ENCODE assay signal across 23 cellular contexts in genomic region chr12:102093319-102093718, GRCh38. TPM values are rescaled to one million over a fixed set of nuclear protein-coding genes. Genes with fewer than 3 reads are reported as not detected.
DNase-seq lines count a peak whose midpoint lies in the region; FAIRE-seq and TF ChIP-seq lines count a peak whose summit lies in the region.
"Had no signal": no experiment of that assay in that cellular context is flagged by ENCODE, and none has a peak within 500 bp of the region (broad histone marks: within the 10 kb centered on the region; RNA-seq: fewer than 3 reads in every experiment).

No MANE protein-coding gene starts in this region.

- CTCF ChIA-PET in activated CD4-positive, alpha-beta memory T cell treated with anti-CD3 and anti-CD28 coated beads, Interleukin-2, amount 10 ng/mL, durations not matched to agents 7 days and 5 days (lab: Charles Lee), result interaction anchor here (0.9 kb wide), 1 partner anchor 391 kb away, joined by 4 read pairs; no protein-coding TSS in a partner anchor

- H3K9me3 ChIP-seq in GM23248 (ENCODE audit: low read depth) (no peaks in the 10 kb centered on the region), small intestine (ENCODE audit: control insufficient read depth, low read depth) (no peaks in the 10 kb centered on the region)
- H3K9me3 ChIP-seq: body of pancreas, colonic mucosa, ovary, right lobe of liver had no signal

- FAIRE-seq in small intestine (lab: Jason Lieb, UNC), result peak; percentile 53
- FAIRE-seq: keratinocyte had no signal

- H3K36me3 ChIP-seq in GM23248 (ENCODE audit: low read depth) (no peaks in the 10 kb centered on the region), small intestine (ENCODE audit: control insufficient read depth in 2 of 2, insufficient read depth in 2 of 2, low read length in 2 of 2) (peaks cover 0 to 2% of the 10 kb centered on the region in 2 donors)
- H3K36me3 ChIP-seq: colonic mucosa, ovary had no signal

- no peaks in the 10 kb centered on the region for H3K9me2 ChIP-seq in GM23248 (ENCODE audit: insufficient read depth)

- no peak for TF ChIP-seq CTCF in astrocyte of the spinal cord (IDR thresholded peaks at IDR 0.05; ENCODE audit: low read depth, low read length)
- TF ChIP-seq CTCF in glutamatergic neuron (IDR thresholded peaks at IDR 0.05; ENCODE audit: partially characterized antibody, unreplicated experiment), result peak; percentile 11

- no peaks in the 10 kb centered on the region for H4K20me1 ChIP-seq in GM23248 (ENCODE audit: insufficient read depth)

- H3K27ac ChIP-seq in GM23248 (peak overlapping the region; percentile 36), small intestine (ENCODE audit: low read depth in 1 of 2, low read length in 1 of 2) (no peak overlapping the region)
- H3K27ac ChIP-seq: body of pancreas, colonic mucosa, ovary, right lobe of liver had no signal

- DNase-seq in GM23248 (peak; percentile 53), astrocyte of the spinal cord (ENCODE audit: low read depth, low spot score) (peak; percentile 49), glutamatergic neuron (no peak), small intestine (no peak), NCI-H510A (lab: John Stamatoyannopoulos, UW) (no peak)
- no peak for DNase-seq in activated CD8-positive, alpha-beta memory T cell treated with anti-CD3 and anti-CD28 coated beads, Interleukin-2, amount 50 U/mL, for 4 hours
- DNase-seq in activated CD4-positive, alpha-beta memory T cell treated with anti-CD3 and anti-CD28 coated beads, Interleukin-2, amount 10 ng/mL, durations not matched to agents 7 days and 5 days, result no peak
- DNase-seq: activated CD8-positive, alpha-beta T cell treated with anti-CD3 and anti-CD28 coated beads, Interleukin-2, amount 10 ng/mL, durations not matched to agents 7 days and 5 days; activated naive CD4-positive, alpha-beta T cell treated with anti-CD3 and anti-CD28 coated beads, Interleukin-2, amount 10 ng/mL, durations not matched to agents 7 days and 5 days; activated T-cell treated with anti-CD3 and anti-CD28 coated beads, Interleukin-2, amount 50 U/mL, for 4 hours; body of pancreas; colonic mucosa; endodermal cell; H7; mammary epithelial cell; NCI-H1092 treated with DMSO at 0.1 percent for 48 hours; NCI-H2107; NCI-H510A treated with DMSO at 0.1 percent for 48 hours; ovary; right lobe of liver; RPMI8226; stimulated activated naive B cell treated with anti-CD40 and anti-IgM and Interleukin-4, amounts not matched to agents 10 μg/mL and 1 μg/mL and 100 μg/mL, for 72 hours had no signal

- no peak overlapping the region for H3K4me3 Mint-ChIP-seq in glutamatergic neuron (ENCODE audit: unreplicated experiment)
- H3K4me3 Mint-ChIP-seq in activated CD4-positive, alpha-beta memory T cell treated with anti-CD3 and anti-CD28 coated beads, Interleukin-2, amount 10 ng/mL, durations not matched to agents 7 days and 5 days, result no peak overlapping the region
- H3K4me3 Mint-ChIP-seq: activated CD8-positive, alpha-beta T cell treated with anti-CD3 and anti-CD28 coated beads, Interleukin-2, amount 10 ng/mL, durations not matched to agents 7 days and 5 days; activated naive CD4-positive, alpha-beta T cell treated with anti-CD3 and anti-CD28 coated beads, Interleukin-2, amount 10 ng/mL, durations not matched to agents 7 days and 5 days; activated T-cell treated with anti-CD3 and anti-CD28 coated beads, Interleukin-2, amount 50 U/mL, for 4 hours; endodermal cell; stimulated activated naive B cell treated with anti-CD40 and anti-IgM and Interleukin-4, amounts not matched to agents 10 μg/mL and 1 μg/mL and 100 μg/mL, for 72 hours had no signal

- in situ Hi-C loops in GM23248 (cut with MboI), result no loop called here
- in situ Hi-C loops in astrocyte of the spinal cord (cut with HindIII; ENCODE audit: low sequenced_read_pairs), result no loop called here

- H3F3A ChIP-seq in GM23248 (ENCODE audit: insufficient read depth), result peaks cover 15% of the 10 kb centered on the region

- no peaks in the 10 kb centered on the region for H3K9me3 Mint-ChIP-seq in glutamatergic neuron (ENCODE audit: unreplicated experiment)
- no peaks in the 10 kb centered on the region for H3K9me3 Mint-ChIP-seq in activated CD4-positive, alpha-beta memory T cell treated with anti-CD3 and anti-CD28 coated beads, Interleukin-2, amount 10 ng/mL, durations not matched to agents 7 days and 5 days
- H3K9me3 Mint-ChIP-seq: activated naive CD4-positive, alpha-beta T cell treated with anti-CD3 and anti-CD28 coated beads, Interleukin-2, amount 10 ng/mL, durations not matched to agents 7 days and 5 days; activated T-cell treated with anti-CD3 and anti-CD28 coated beads, Interleukin-2, amount 50 U/mL, for 4 hours; stimulated activated naive B cell treated with anti-CD40 and anti-IgM and Interleukin-4, amounts not matched to agents 10 μg/mL and 1 μg/mL and 100 μg/mL, for 72 hours had no signal

- H2AFZ ChIP-seq in GM23248, result peak overlapping the region; percentile 50; the same call in 1 of the 2 replicates

- H3K9ac ChIP-seq in GM23248, result no peak overlapping the region

- peaks cover 7% of the 10 kb centered on the region for H3K36me3 Mint-ChIP-seq in glutamatergic neuron (ENCODE audit: unreplicated experiment)
- H3K36me3 Mint-ChIP-seq in activated CD4-positive, alpha-beta memory T cell treated with anti-CD3 and anti-CD28 coated beads, Interleukin-2, amount 10 ng/mL, durations not matched to agents 7 days and 5 days (ENCODE audit: low read depth), result peaks cover 18% of the 10 kb centered on the region

- POLR2A ChIA-PET in activated CD4-positive, alpha-beta memory T cell treated with anti-CD3 and anti-CD28 coated beads, Interleukin-2, amount 10 ng/mL, durations not matched to agents 7 days and 5 days (lab: Charles Lee), result no interaction called here

- H3K27ac Mint-ChIP-seq in glutamatergic neuron (ENCODE audit: unreplicated experiment), result no peak overlapping the region
- no peak overlapping the region for H3K27ac Mint-ChIP-seq in activated CD4-positive, alpha-beta memory T cell treated with anti-CD3 and anti-CD28 coated beads, Interleukin-2, amount 10 ng/mL, durations not matched to agents 7 days and 5 days
- H3K27ac Mint-ChIP-seq: activated CD8-positive, alpha-beta T cell treated with anti-CD3 and anti-CD28 coated beads, Interleukin-2, amount 10 ng/mL, durations not matched to agents 7 days and 5 days; activated naive CD4-positive, alpha-beta T cell treated with anti-CD3 and anti-CD28 coated beads, Interleukin-2, amount 10 ng/mL, durations not matched to agents 7 days and 5 days; endodermal cell; stimulated activated naive B cell treated with anti-CD40 and anti-IgM and Interleukin-4, amounts not matched to agents 10 μg/mL and 1 μg/mL and 100 μg/mL, for 72 hours had no signal

- H3K27me3 ChIP-seq in GM23248 (replicated peaks; ENCODE audit: insufficient read depth), result no peaks in the 10 kb centered on the region
- no peaks in the 10 kb centered on the region for H3K27me3 ChIP-seq in small intestine (ENCODE audit: control insufficient read depth in 2 of 2, insufficient read depth in 2 of 2, low read length in 2 of 2)
- H3K27me3 ChIP-seq: body of pancreas, colonic mucosa, ovary, right lobe of liver had no signal

- H3K4me3 ChIP-seq in GM23248 (no peak overlapping the region), astrocyte of the spinal cord (ENCODE audit: low read depth, low read length) (no peak overlapping the region), small intestine (ENCODE audit: low read depth in 1 of 2, low read length in 2 of 2) (no peak overlapping the region)
- H3K4me3 ChIP-seq: body of pancreas, colonic mucosa, ovary, right lobe of liver had no signal

- H3K79me2 ChIP-seq in GM23248 (ENCODE audit: insufficient read depth), result no peaks in the 10 kb centered on the region

- H3K4me2 ChIP-seq in GM23248 (ENCODE audit: unreplicated experiment), result peak overlapping the region; percentile 15

- H3K4me1 ChIP-seq in GM23248 (ENCODE audit: insufficient read depth) (peaks cover 24% of the 10 kb centered on the region), small intestine (ENCODE audit: control insufficient read depth in 2 of 2, insufficient read depth in 1 of 2, low read depth in 1 of 2, low read length in 1 of 2) (no peaks in the 10 kb centered on the region)
- H3K4me1 ChIP-seq: body of pancreas, colonic mucosa, right lobe of liver had no signal

- H3K27me3 Mint-ChIP-seq in glutamatergic neuron (ENCODE audit: unreplicated experiment), result peaks cover 2% of the 10 kb centered on the region
- H3K27me3 Mint-ChIP-seq in activated CD4-positive, alpha-beta memory T cell treated with anti-CD3 and anti-CD28 coated beads, Interleukin-2, amount 10 ng/mL, durations not matched to agents 7 days and 5 days, result no peaks in the 10 kb centered on the region
- H3K27me3 Mint-ChIP-seq: activated naive CD4-positive, alpha-beta T cell treated with anti-CD3 and anti-CD28 coated beads, Interleukin-2, amount 10 ng/mL, durations not matched to agents 7 days and 5 days; stimulated activated naive B cell treated with anti-CD40 and anti-IgM and Interleukin-4, amounts not matched to agents 10 μg/mL and 1 μg/mL and 100 μg/mL, for 72 hours had no signal

- no peaks in the 10 kb centered on the region for H3K4me1 Mint-ChIP-seq in glutamatergic neuron (ENCODE audit: low read depth, unreplicated experiment)
- peaks cover 4% of the 10 kb centered on the region for H3K4me1 Mint-ChIP-seq in activated CD4-positive, alpha-beta memory T cell treated with anti-CD3 and anti-CD28 coated beads, Interleukin-2, amount 10 ng/mL, durations not matched to agents 7 days and 5 days
- H3K4me1 Mint-ChIP-seq: activated naive CD4-positive, alpha-beta T cell treated with anti-CD3 and anti-CD28 coated beads, Interleukin-2, amount 10 ng/mL, durations not matched to agents 7 days and 5 days; stimulated activated naive B cell treated with anti-CD40 and anti-IgM and Interleukin-4, amounts not matched to agents 10 μg/mL and 1 μg/mL and 100 μg/mL, for 72 hours had no signal

RNA-seq across cellular contexts. Expression of gene NUP37, which starts 26.6 kb away (rescaled TPM):
- 39.4 and 53.9 TPM in 2 replicates for total RNA-seq in GM23248 (2014; rRNA removed; shearing (Covaris generic))
- polyA plus RNA-seq in GM23248 (2016; fragmentation: Nextera tagmentation; extraction: Ambion mirVana) (48.5 and 50.7 TPM in 2 replicates), small intestine (10 to 100 TPM; 13.8 to 27.9 (median 14.1) TPM)
- 7.1 TPM for total RNA-seq in glutamatergic neuron (ENCODE audit: unreplicated experiment)
- 10 to 100 TPM; 59.9 to 65.9 TPM for total RNA-seq in activated CD4-positive, alpha-beta memory T cell treated with anti-CD3 and anti-CD28 coated beads, Interleukin-2, amount 10 ng/mL, durations not matched to agents 7 days and 5 days

RNA-seq across cellular contexts. Expression of gene PARPBP, which starts 26.7 kb away (rescaled TPM):
- total RNA-seq in GM23248 (2014; rRNA removed; shearing (Covaris generic)), result 10.1 and 13.4 TPM in 2 replicates
- 9.5 and 10.3 TPM in 2 replicates for polyA plus RNA-seq in GM23248 (2016; fragmentation: Nextera tagmentation; extraction: Ambion mirVana)
- total RNA-seq in glutamatergic neuron (ENCODE audit: unreplicated experiment), result 6.3 TPM
- 10 to 100 TPM in 1 of 3 donors, 1 to 10 TPM in 2; 1.1 to 12.1 (median 2.2) TPM for polyA plus RNA-seq in small intestine
- 10 to 100 TPM; 18.8 to 25.3 TPM for total RNA-seq in activated CD4-positive, alpha-beta memory T cell treated with anti-CD3 and anti-CD28 coated beads, Interleukin-2, amount 10 ng/mL, durations not matched to agents 7 days and 5 days

RNA-seq across cellular contexts. Expression of gene WASHC3, which starts 31.5 kb away (rescaled TPM):
- 98.3 and 103 TPM in 2 replicates for total RNA-seq in GM23248 (2014; rRNA removed; shearing (Covaris generic))
- polyA plus RNA-seq in GM23248 (2016; fragmentation: Nextera tagmentation; extraction: Ambion mirVana) (143 and 150 TPM in 2 replicates), small intestine (10 to 100 TPM; 25.7 to 40.2 (median 26.4) TPM)
- total RNA-seq in glutamatergic neuron (ENCODE audit: unreplicated experiment), result 35.1 TPM
- 10 to 100 TPM; 53.4 to 54.7 TPM for total RNA-seq in activated CD4-positive, alpha-beta memory T cell treated with anti-CD3 and anti-CD28 coated beads, Interleukin-2, amount 10 ng/mL, durations not matched to agents 7 days and 5 days

Comparison
In these comparisons a context has a peak if more than half of its experiments do, and no peak if none do; other contexts are left out.
1. DNase-seq: peak in GM23248 (single experiment) and astrocyte of the spinal cord (single experiment); none in glutamatergic neuron (single experiment), small intestine (single experiment), activated CD8-positive, alpha-beta memory T cell treated with anti-CD3 and anti-CD28 coated beads, Interleukin-2, amount 50 U/mL, for 4 hours (single experiment), activated CD4-positive, alpha-beta memory T cell treated with anti-CD3 and anti-CD28 coated beads, Interleukin-2, amount 10 ng/mL, durations not matched to agents 7 days and 5 days (single experiment) and NCI-H510A (single experiment).